ENCODE assay signal across 3 cellular contexts in genomic region chr12:16056910-16057309, GRCh38.
TF ChIP-seq lines count a peak whose summit lies in the region.

No MANE protein-coding gene starts in this region.

TF ChIP-seq in HepG2, 621 proteins besides CTCF, POLR2A, EP300 and RAD21 (continued from another document):
- TF ChIP-seq ZNF441 (CRISPR knock-in tag; IDR thresholded peaks at IDR 0.05; ENCODE audit: borderline replicate concordance) (no peak), ZNF646 (CRISPR knock-in tag; IDR thresholded peaks at IDR 0.05) (no peak), MAFF (IDR thresholded peaks at IDR 0.05; ENCODE audit: low read depth, low read length) (peak; percentile 56; the same call in 1 of the 2 replicates)

TF ChIP-seq in K562, 482 proteins besides CTCF, POLR2A, EP300 and RAD21 (continued from another document):
- TF ChIP-seq PRDM10 (IDR thresholded peaks at IDR 0.05; ENCODE audit: partially characterized antibody) (no peak), MAFF (IDR thresholded peaks at IDR 0.05; ENCODE audit: low read length) (0 out of 2 replicates have a peak, but pooled peaks have one; percentile 8), C11orf30 (IDR thresholded peaks at IDR 0.05; ENCODE audit: low read depth) (0 out of 2 replicates have a peak, but pooled peaks have one; percentile 30), ZNF316 (IDR thresholded peaks at IDR 0.05) (peak; percentile 72), TARDBP (IDR thresholded peaks at IDR 0.05) (no peak)

TF ChIP-seq in SK-N-SH, 30 proteins besides CTCF, POLR2A, EP300 and RAD21 (continued from another document):
- no peak for TF ChIP-seq REST (IDR thresholded peaks at IDR 0.05; ENCODE audit: low read depth, low read length)
- TF ChIP-seq POLR2AphosphoS5 (IDR thresholded peaks at IDR 0.05; ENCODE audit: low read depth, low read length): no peak
TF ChIP-seq in SK-N-SH: peak in this region for 0.
